10 cellular contexts compared by ENCODE assay signal in genomic region chr3:8416965-8417364, GRCh38.
DNase-seq lines count a peak whose midpoint lies in the region; ATAC-seq, FAIRE-seq and TF ChIP-seq lines count a peak whose summit lies in the region.
"Had no signal": no experiment of that assay in that cellular context is flagged by ENCODE, and none has a peak within 500 bp of the region (broad histone marks: within the 10 kb centered on the region; RNA-seq: fewer than 3 reads in every experiment).

No MANE protein-coding gene starts in this region.

- no peaks in the 10 kb centered on the region for H3K9me3 Mint-ChIP-seq in activated T-helper 17 cell treated with anti-CD3 and anti-CD28 coated beads, Interleukin-2, amount 50 U/mL, for 72 hours
- H3K9me3 Mint-ChIP-seq: activated CD4-positive, alpha-beta T cell treated with anti-CD3 and anti-CD28 coated beads, Interleukin-2, amount 10 ng/mL, durations not matched to agents 7 days and 5 days had no signal

- H3K4me3 ChIP-seq in DOHH2 (ENCODE audit: low read length) (peak overlapping the region; percentile 11; the same call in 1 of the 2 replicates), lung (no peak overlapping the region)

- peak; percentile 72 for ATAC-seq in HG02852 (IDR thresholded peaks at IDR 0.05; ENCODE audit: unreplicated experiment)
- ATAC-seq in activated T-helper 17 cell treated with anti-CD3 and anti-CD28 coated beads, Interleukin-2, amount 50 U/mL, for 72 hours (replicated peaks) = no peak
- ATAC-seq in lung (ENCODE audit: insufficient read depth, low FRiP score) = no peak
- ATAC-seq in HG03039 (IDR thresholded peaks at IDR 0.05; ENCODE audit: unreplicated experiment) = no peak

- DNase-seq in lung (ENCODE audit: low spot score) = peak; percentile 46
- DNase-seq in NCI-H1105 (lab: John Stamatoyannopoulos, UW) = no peak
- DNase-seq in DMS153 (lab: John Stamatoyannopoulos, UW) = no peak
- no peak for DNase-seq in urothelium cell line (ENCODE audit: low spot score)

- H3K4me3 Mint-ChIP-seq in activated T-helper 17 cell treated with anti-CD3 and anti-CD28 coated beads, Interleukin-2, amount 50 U/mL, for 72 hours = peak overlapping the region; percentile 5
- H3K4me3 Mint-ChIP-seq: activated CD4-positive, alpha-beta T cell treated with anti-CD3 and anti-CD28 coated beads, Interleukin-2, amount 10 ng/mL, durations not matched to agents 7 days and 5 days had no signal

- H3K27me3 Mint-ChIP-seq in activated T-helper 17 cell treated with anti-CD3 and anti-CD28 coated beads, Interleukin-2, amount 50 U/mL, for 72 hours = no peaks in the 10 kb centered on the region
- H3K27me3 Mint-ChIP-seq: activated CD4-positive, alpha-beta T cell treated with anti-CD3 and anti-CD28 coated beads, Interleukin-2, amount 10 ng/mL, durations not matched to agents 7 days and 5 days had no signal

- FAIRE-seq in urothelium cell line (lab: Jason Lieb, UNC) = no peak
- FAIRE-seq: HTR-8/SVneo had no signal

- H3K79me2 ChIP-seq in DOHH2 (ENCODE audit: control insufficient read depth, low read length) = no peaks in the 10 kb centered on the region

- peak overlapping the region; percentile 47; the same call in 1 of the 2 replicates for H3K4me2 ChIP-seq in DOHH2 (ENCODE audit: low read length)

- no peaks in the 10 kb centered on the region for H4K20me1 ChIP-seq in DOHH2 (ENCODE audit: control insufficient read depth, insufficient read depth, low read depth, low read length)

- H3K27me3 ChIP-seq in DOHH2 (ENCODE audit: control insufficient read depth, low read length) (no peaks in the 10 kb centered on the region), lung (ENCODE audit: control insufficient read depth, insufficient read depth) (no peaks in the 10 kb centered on the region)

- H3K4me1 Mint-ChIP-seq in activated T-helper 17 cell treated with anti-CD3 and anti-CD28 coated beads, Interleukin-2, amount 50 U/mL, for 72 hours = peaks cover 10% of the 10 kb centered on the region

- H3K27ac Mint-ChIP-seq in activated T-helper 17 cell treated with anti-CD3 and anti-CD28 coated beads, Interleukin-2, amount 50 U/mL, for 72 hours = no peak overlapping the region
- H3K27ac Mint-ChIP-seq: activated CD4-positive, alpha-beta T cell treated with anti-CD3 and anti-CD28 coated beads, Interleukin-2, amount 10 ng/mL, durations not matched to agents 7 days and 5 days had no signal

- H3K27ac ChIP-seq in DOHH2 (ENCODE audit: low read depth, low read length) (no peak overlapping the region), lung (ENCODE audit: low read depth in 1 of 2, low read length in 1 of 2) (no peak overlapping the region)

- peaks cover 3% of the 10 kb centered on the region for H3K4me1 ChIP-seq in DOHH2 (ENCODE audit: control insufficient read depth, low read length)
- H3K4me1 ChIP-seq in lung (ENCODE audit: control insufficient read depth in 2 of 2, insufficient read depth in 2 of 2, low read length in 2 of 2) = peaks cover 0 to 2% of the 10 kb centered on the region in 2 donors

- TF ChIP-seq CTCF in DOHH2 (IDR thresholded peaks at IDR 0.05; ENCODE audit: low read depth, low read length, poor library complexity, severe bottlenecking) = no peak
- no peak for TF ChIP-seq CTCF in lung (IDR thresholded peaks at IDR 0.05; ENCODE audit: control extremely low read depth, extremely low read depth)

- H3K36me3 Mint-ChIP-seq in activated T-helper 17 cell treated with anti-CD3 and anti-CD28 coated beads, Interleukin-2, amount 50 U/mL, for 72 hours (ENCODE audit: low read depth) = no peaks in the 10 kb centered on the region

- H3K9me3 ChIP-seq in DOHH2 (ENCODE audit: control insufficient read depth, insufficient read depth, low read length) = no peaks in the 10 kb centered on the region
- H3K9me3 ChIP-seq in lung (ENCODE audit: control insufficient read depth in 2 of 2, insufficient read depth in 1 of 2, low read length in 1 of 2) = peaks cover 0 to 2% of the 10 kb centered on the region in 2 donors

- no peaks in the 10 kb centered on the region for H3F3A ChIP-seq in DOHH2 (ENCODE audit: control insufficient read depth, insufficient read depth)

- H3K36me3 ChIP-seq in DOHH2 (ENCODE audit: control insufficient read depth, low read length) = no peaks in the 10 kb centered on the region
- no peaks in the 10 kb centered on the region for H3K36me3 ChIP-seq in lung (ENCODE audit: control insufficient read depth in 2 of 2, insufficient read depth in 2 of 2, low read length in 2 of 2)

- no peaks in the 10 kb centered on the region for H3K9me2 ChIP-seq in DOHH2 (replicated peaks; ENCODE audit: control insufficient read depth, low read length)

- WGBS in lung, 2 donors = 61 to 70% methylated on average over 4 of the region's 4 CpGs
